29 cellular contexts compared by ENCODE assay signal in the genomic region with DNA sequence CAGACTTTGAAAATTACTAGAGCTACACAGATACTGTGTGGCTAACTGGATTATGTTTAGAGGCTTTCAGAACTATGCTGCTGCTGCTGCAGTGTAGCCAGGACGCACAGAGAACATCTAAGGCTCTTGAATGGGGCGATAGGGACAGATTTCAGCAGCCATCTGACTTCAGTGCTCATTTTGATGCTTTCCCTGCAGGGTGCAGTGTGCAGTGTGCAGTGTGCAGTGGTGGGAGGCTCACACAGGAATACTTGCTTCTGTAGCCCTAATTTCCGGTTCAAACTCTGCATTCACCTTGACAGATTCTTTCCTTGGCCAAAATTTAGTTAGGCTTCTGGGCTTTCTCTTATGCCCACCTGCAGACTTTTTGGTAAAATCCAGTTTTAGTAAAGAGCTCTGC. TPM values are rescaled to one million over a fixed set of nuclear protein-coding genes. Genes with fewer than 3 reads are reported as not detected.
"Had no signal": no experiment of that assay in that cellular context is flagged by ENCODE, and none has a peak within 500 bp of the region (broad histone marks: within the 10 kb centered on the region; RNA-seq: fewer than 3 reads in every experiment).

No MANE protein-coding gene starts in this region.

- DNase-seq: activated B cell treated with CpG ODN at 0.5 μM for 24 hours; activated CD4-positive, alpha-beta T cell treated with anti-CD3 and anti-CD28 coated beads for 1 hour; activated CD4-positive, alpha-beta T cell treated with anti-CD3 and anti-CD28 coated beads, Interleukin-2, amount 10 ng/mL, durations not matched to agents 24 days and 14 days; activated CD4-positive, alpha-beta T cell treated with anti-CD3 and anti-CD28 coated beads, Interleukin-2, amount 50 U/mL, for 48 hours; activated CD8-positive, alpha-beta memory T cell treated with anti-CD3 and anti-CD28 coated beads, Interleukin-2, amount 10 ng/mL, durations not matched to agents 7 days and 5 days; activated effector memory CD4-positive, alpha-beta T cell treated with Interleukin-2 at 50 U/mL for 16 hours; activated naive CD4-positive, alpha-beta T cell; activated T-cell treated with anti-CD3 and anti-CD28 coated beads, Interleukin-2, amount 50 U/mL, for 24 hours; body of pancreas; central memory CD4-positive, alpha-beta T cell; Karpas-422; MM.1S; NCI-H1105; NCI-H1436; NCI-H1694 treated with DMSO at 0.1 percent for 48 hours; NCI-H2029 treated with DMSO at 0.1 percent for 48 hours; NCI-H345; NCI-H510A treated with DMSO at 0.1 percent for 48 hours; NCI-H69; Right ventricle myocardium superior; SJCRH30; T-helper 17 cell; T-helper 9 cell had no signal

- ATAC-seq: activated CD8-positive, alpha-beta memory T cell treated with anti-CD3 and anti-CD28 coated beads, Interleukin-2, amount 10 ng/mL, durations not matched to agents 7 days and 5 days; body of pancreas; T-helper 17 cell had no signal

- H3K4me3 ChIP-seq: ascending aorta, body of pancreas, SJCRH30 had no signal

- H3K36me3 ChIP-seq: ascending aorta, SJCRH30 had no signal

- H3K27ac ChIP-seq: ascending aorta, body of pancreas, SJCRH30 had no signal

- H3K27me3 ChIP-seq: ascending aorta, body of pancreas, SJCRH30 had no signal

- H3K9me3 ChIP-seq: ascending aorta, body of pancreas, SJCRH30 had no signal

- FAIRE-seq: bronchial epithelial cell had no signal

- H3K4me1 ChIP-seq: ascending aorta, body of pancreas, SJCRH30 had no signal

RNA-seq across cellular contexts. Expression of a gene that starts 53.1 kb away (rescaled TPM):
- total RNA-seq: activated B cell treated with CpG ODN at 0.5 μM for 24 hours; activated CD4-positive, alpha-beta T cell treated with anti-CD3 and anti-CD28 coated beads, Interleukin-2, amount 10 ng/mL, durations not matched to agents 24 days and 14 days; activated CD8-positive, alpha-beta memory T cell treated with anti-CD3 and anti-CD28 coated beads, Interleukin-2, amount 10 ng/mL, durations not matched to agents 7 days and 5 days; activated T-helper 1 cell treated with anti-CD3 and anti-CD28 coated beads, Interleukin-12 subunit alpha, Interleukin-12 subunit beta, Interleukin-2, Interleukin-4 antibody, amounts not matched to agents 30 ng/mL and 10 ng/mL and 1 ng/mL, durations not matched to agents 14 hours and 24 hours and 36 hours; bronchial epithelial cell; chondrocyte; OCI-LY7; RPMI7951; SJCRH30; T-helper 17 cell had no signal
